ENCODE assay signal across 1 cellular context in genomic region chr11:19696904-19697303, GRCh38.
A peak's percentile ranks its signal among the peaks of the same experiment; 100 is the strongest.
TF ChIP-seq lines count a peak whose summit lies in the region.

No MANE protein-coding gene starts in this region.

TF ChIP-seq in HEK293, 187 proteins besides CTCF, POLR2A, EP300 and RAD21 (continued from another document):
- TF ChIP-seq ZNF433 (tag by site-specific recombination; IDR thresholded peaks at IDR 0.05; ENCODE audit: low read depth) (no peak), ZNF146 (tag by site-specific recombination; IDR thresholded peaks at IDR 0.05) (peak; percentile 87)
